30 cellular contexts compared by ENCODE assay signal in genomic region chr12:12700249-12700648, GRCh38. TPM values are rescaled to one million over a fixed set of nuclear protein-coding genes. Genes with fewer than 3 reads are reported as not detected.
"Had no signal": no experiment of that assay in that cellular context is flagged by ENCODE, and none has a peak within 500 bp of the region (broad histone marks: within the 10 kb centered on the region; RNA-seq: fewer than 3 reads in every experiment).

No MANE protein-coding gene starts in this region.

- H3K36me3 ChIP-seq: right lobe of liver, thyroid gland, upper lobe of left lung, vagina had no signal

- ATAC-seq: activated CD4-positive, CD25-positive, alpha-beta regulatory T cell treated with anti-CD3 and anti-CD28 coated beads, Interleukin-2, amount 50 U/mL, for 24 hours; left cardiac atrium; left ventricle myocardium superior; mucosa of descending colon; natural killer cell treated with Interleukin-12 subunit alpha and Interleukin-12 subunit beta and Interleukin-15 and Interleukin-18, amount 100 ng/mL, for 72 hours; right lobe of liver; stimulated activated naive CD8-positive, alpha-beta T cell treated with anti-CD3 and anti-CD28 coated beads, Interleukin-15, amount 100 ng/mL, for 72 hours had no signal

- H3K9me3 ChIP-seq: mucosa of descending colon, right lobe of liver, thyroid gland, upper lobe of left lung, vagina had no signal

- H3K4me3 Mint-ChIP-seq: activated CD4-positive, alpha-beta memory T cell treated with anti-CD3 and anti-CD28 coated beads, Interleukin-2, amount 10 ng/mL, durations not matched to agents 7 days and 5 days; activated naive CD8-positive, alpha-beta T cell; natural killer cell treated with Interleukin-12 subunit alpha and Interleukin-12 subunit beta and Interleukin-15 and Interleukin-18, amount 100 ng/mL, for 72 hours; stimulated activated naive CD8-positive, alpha-beta T cell treated with anti-CD3 and anti-CD28 coated beads, Interleukin-15, amount 100 ng/mL, for 72 hours had no signal

- H3K27ac ChIP-seq: coronary artery, right lobe of liver, thyroid gland, upper lobe of left lung, vagina, VCaP had no signal

- H3K27me3 Mint-ChIP-seq: activated CD4-positive, alpha-beta memory T cell treated with anti-CD3 and anti-CD28 coated beads, Interleukin-2, amount 10 ng/mL, durations not matched to agents 7 days and 5 days; activated naive CD8-positive, alpha-beta T cell; natural killer cell treated with Interleukin-12 subunit alpha and Interleukin-12 subunit beta and Interleukin-15 and Interleukin-18, amount 100 ng/mL, for 72 hours; progenitor cell of endocrine pancreas; stimulated activated naive CD8-positive, alpha-beta T cell treated with anti-CD3 and anti-CD28 coated beads, Interleukin-15, amount 100 ng/mL, for 72 hours had no signal

- H3K9me3 Mint-ChIP-seq: activated CD4-positive, alpha-beta memory T cell treated with anti-CD3 and anti-CD28 coated beads, Interleukin-2, amount 10 ng/mL, durations not matched to agents 7 days and 5 days; natural killer cell treated with Interleukin-12 subunit alpha and Interleukin-12 subunit beta and Interleukin-15 and Interleukin-18, amount 100 ng/mL, for 72 hours; stimulated activated naive CD8-positive, alpha-beta T cell treated with anti-CD3 and anti-CD28 coated beads, Interleukin-15, amount 100 ng/mL, for 72 hours had no signal

- H3K4me3 ChIP-seq: coronary artery, mucosa of descending colon, right lobe of liver, thyroid gland, upper lobe of left lung, vagina had no signal

- H3K27me3 ChIP-seq: right lobe of liver, thyroid gland, upper lobe of left lung, vagina had no signal

- H3K36me3 Mint-ChIP-seq: activated naive CD8-positive, alpha-beta T cell had no signal

- H3K27ac Mint-ChIP-seq: natural killer cell treated with Interleukin-12 subunit alpha and Interleukin-12 subunit beta and Interleukin-15 and Interleukin-18, amount 100 ng/mL, for 72 hours; progenitor cell of endocrine pancreas; stimulated activated naive CD8-positive, alpha-beta T cell treated with anti-CD3 and anti-CD28 coated beads, Interleukin-15, amount 100 ng/mL, for 72 hours had no signal

- DNase-seq: activated CD4-positive, alpha-beta memory T cell treated with anti-CD3 and anti-CD28 coated beads, Interleukin-2, amount 10 ng/mL, durations not matched to agents 7 days and 5 days; activated CD4-positive, alpha-beta T cell treated with anti-CD3 and anti-CD28 coated beads for 48 hours; activated effector memory CD4-positive, alpha-beta T cell treated with Interleukin-2 at 50 U/mL for 16 hours; activated naive CD4-positive, alpha-beta T cell treated with Interleukin-2 at 50 U/mL for 16 hours; activated T-cell treated with anti-CD3 and anti-CD28 coated beads, Interleukin-2, amount 50 U/mL, for 48 hours; anterior cingulate cortex; cerebellar nuclear complex; head of caudate nucleus; hippocampal formation; left cardiac atrium; left ventricle myocardium superior; mucosa of descending colon; right lobe of liver; stimulated activated CD4-positive, alpha-beta T cell treated with anti-CD3 and anti-CD28 coated beads, Interleukin-2, amount 100 ng/mL, for 48 hours; stimulated activated naive CD8-positive, alpha-beta T cell treated with anti-CD3 and anti-CD28 coated beads, Interleukin-15, amount 100 ng/mL, for 72 hours; substantia nigra; T-helper 1 cell; thyroid gland; upper lobe of left lung had no signal

RNA-seq across cellular contexts. Expression of gene GPR19, which starts 4.3 kb away (rescaled TPM):
- total RNA-seq: fibroblast of lung, left cardiac atrium, left ventricle myocardium superior, mesenteric fat pad, myocyte, osteocyte, thyroid gland, upper lobe of left lung, vagina had no signal
